In genomic region chr16:78480588-78480987, GRCh38 we compare ENCODE assay signal across 2 cellular contexts.
TF ChIP-seq lines count a peak whose summit lies in the region.

No MANE protein-coding gene starts in this region.

TF ChIP-seq in HepG2, 621 proteins besides CTCF, POLR2A, EP300 and RAD21 (continued from another document and continues in another):
- TF ChIP-seq ZBTB37 (CRISPR knock-in tag; IDR thresholded peaks at IDR 0.05) (no peak), ZNF644 (CRISPR knock-in tag; IDR thresholded peaks at IDR 0.05; ENCODE audit: low read depth) (peak; percentile 97), RFX1 (IDR thresholded peaks at IDR 0.05) (no peak), ZHX1 (CRISPR knock-in tag; IDR thresholded peaks at IDR 0.05; ENCODE audit: low read depth) (0 out of 2 replicates have a peak, but pooled peaks have one; percentile 64), PITX1 (CRISPR knock-in tag; IDR thresholded peaks at IDR 0.05) (peak; percentile 94), ZBTB34 (CRISPR knock-in tag; IDR thresholded peaks at IDR 0.05) (no peak), ATF5 (CRISPR knock-in tag; IDR thresholded peaks at IDR 0.05; ENCODE audit: low read depth) (no peak), ZBTB46 (CRISPR knock-in tag; IDR thresholded peaks at IDR 0.05; ENCODE audit: borderline replicate concordance) (no peak), ZNF503 (CRISPR knock-in tag; IDR thresholded peaks at IDR 0.05) (0 out of 2 replicates have a peak, but pooled peaks have one; percentile 20), KLF15 (CRISPR knock-in tag; IDR thresholded peaks at IDR 0.05; ENCODE audit: borderline replicate concordance) (no peak), ZNF792 (CRISPR knock-in tag; IDR thresholded peaks at IDR 0.05) (no peak), EED (CRISPR knock-in tag; IDR thresholded peaks at IDR 0.05) (no peak), ZNF619 (CRISPR knock-in tag; IDR thresholded peaks at IDR 0.05) (no peak), HNF4A (CRISPR knock-in tag; IDR thresholded peaks at IDR 0.05) (peak; percentile 99), DPF2 (CRISPR knock-in tag; IDR thresholded peaks at IDR 0.05; ENCODE audit: borderline replicate concordance, low read depth) (peak; percentile 77), ZNF614 (CRISPR knock-in tag; IDR thresholded peaks at IDR 0.05; ENCODE audit: borderline replicate concordance) (peak; percentile 64; the same call in 1 of the 2 replicates)

TF ChIP-seq in liver, 16 proteins besides CTCF, POLR2A, EP300 and RAD21 (continued from another document):
- TF ChIP-seq ZBTB33 (IDR thresholded peaks at IDR 0.05) (no peak), MAX (IDR thresholded peaks at IDR 0.05) (no peak)
